Comparison of ENCODE assay signal across 8 cellular contexts in the genomic region with DNA sequence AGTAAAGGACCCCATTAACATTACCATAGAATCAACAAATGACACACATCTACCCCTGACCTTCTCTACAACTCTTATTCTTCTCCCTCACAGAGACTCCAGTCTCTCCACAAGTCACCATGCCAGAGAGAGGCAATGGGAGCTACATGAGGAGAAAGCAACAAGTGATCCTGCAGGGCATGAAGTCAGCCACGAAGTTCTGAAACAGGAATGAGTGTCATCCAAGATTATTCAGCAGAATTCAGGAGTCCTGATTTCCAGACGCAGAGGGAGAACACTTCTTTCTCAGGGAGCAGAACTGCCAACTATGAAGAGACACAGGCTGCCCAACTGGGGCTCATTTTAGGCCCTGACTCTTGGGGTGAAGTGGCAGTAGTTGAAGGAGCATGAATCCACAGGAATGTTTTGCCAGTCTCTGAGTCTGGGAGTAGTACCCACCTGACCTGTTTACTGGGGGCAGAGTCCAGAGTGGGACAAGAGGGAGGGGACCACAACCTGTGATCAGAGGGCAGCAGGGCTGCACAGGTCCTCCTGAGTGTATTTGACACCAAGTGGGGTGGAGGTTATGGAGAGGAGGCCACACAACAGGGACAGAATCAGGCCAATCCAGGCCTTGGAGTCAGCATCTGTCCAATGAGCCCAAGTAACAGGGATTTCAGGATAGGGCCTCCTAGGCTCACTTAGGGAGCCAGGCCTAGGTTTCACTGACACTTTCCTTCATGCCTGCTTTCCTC. TPM values are rescaled to one million over a fixed set of nuclear protein-coding genes. Genes with fewer than 3 reads are reported as not detected.
DNase-seq lines count a peak whose midpoint lies in the region; ATAC-seq, FAIRE-seq and TF ChIP-seq lines count a peak whose summit lies in the region.

No MANE protein-coding gene starts in this region.

- no peak overlapping the region for H2AFZ ChIP-seq in HepG2 (ENCODE audit: low read length)

- no peaks in the 10 kb centered on the region; the same call in 1 of the 2 replicates for H4K20me1 ChIP-seq in HepG2 (ENCODE audit: insufficient read depth, low read length)

- peak overlapping the region; percentile 93 for H3K27ac Mint-ChIP-seq in activated CD4-positive, alpha-beta T cell treated with anti-CD3 and anti-CD28 coated beads, Interleukin-2, amount 10 ng/mL, durations not matched to agents 7 days and 5 days

- POLR2A ChIA-PET in activated CD4-positive, alpha-beta T cell treated with anti-CD3 and anti-CD28 coated beads, Interleukin-2, amount 10 ng/mL, durations not matched to agents 7 days and 5 days (lab: Charles Lee) = interaction anchor here (0.6 kb wide), 1 partner anchor 113 kb away, joined by 3 read pairs; no protein-coding TSS in a partner anchor
- POLR2A ChIA-PET in HepG2 (lab: Yijun Ruan, JAX) = interaction anchor here (1.0 to 4.1 kb wide), 6 partner anchors 11 to 666 kb away, joined by 3 to 77 read pairs (median 11); no protein-coding TSS in a partner anchor

- no peaks in the 10 kb centered on the region for H3K9me3 Mint-ChIP-seq in activated CD4-positive, alpha-beta T cell treated with anti-CD3 and anti-CD28 coated beads, Interleukin-2, amount 10 ng/mL, durations not matched to agents 7 days and 5 days

- TF ChIP-seq CTCF in ascending aorta (IDR thresholded peaks at IDR 0.05) (no peak), HepG2 (CRISPR knock-in tag; IDR thresholded peaks at IDR 0.05) (0 out of 2 replicates have a peak, but pooled peaks have one; percentile 5), thoracic aorta (IDR thresholded peaks at IDR 0.05) (no peak)

- H3K27ac ChIP-seq in ascending aorta (peak overlapping the region; percentile 90 to 98), HepG2 (ENCODE audit: extremely low read length, insufficient read depth, low read length) (peak overlapping the region; percentile 96), thoracic aorta (peak overlapping the region; percentile 90 to 99)

- no peaks in the 10 kb centered on the region for H3K9me3 ChIP-seq in ascending aorta
- no peaks in the 10 kb centered on the region for H3K9me3 ChIP-seq in HepG2 (ENCODE audit: low read length)
- H3K9me3 ChIP-seq in thoracic aorta = no peaks in the 10 kb centered on the region

- peaks cover 30% of the 10 kb centered on the region for H3K79me2 ChIP-seq in HepG2 (ENCODE audit: insufficient read depth, low read length)

- peak overlapping the region; percentile 65 to 74 for H3K4me3 ChIP-seq in ascending aorta
- peak overlapping the region; percentile 77 to 96 (median 80) for H3K4me3 ChIP-seq in HepG2 (replicated peaks in 1 of 3; ENCODE audit: insufficient read depth in 1 of 3, low read depth in 2 of 3, low read length in 3 of 3)
- H3K4me3 ChIP-seq in thoracic aorta = peak overlapping the region; percentile 71

- no peak for DNase-seq in activated CD4-positive, alpha-beta T cell treated with anti-CD3 and anti-CD28 coated beads, Interleukin-2, amount 10 ng/mL, durations not matched to agents 7 days and 5 days
- no peak for DNase-seq in activated CD4-positive, alpha-beta T cell treated with anti-CD3 and anti-CD28 coated beads, Interleukin-2, amount 50 U/mL, for 48 hours
- DNase-seq in ascending aorta (ENCODE audit: low spot score in 2 of 2) = no peak
- peak; percentile 90 for DNase-seq in HepG2 (ENCODE audit: low spot score)
- DNase-seq in thoracic aorta (ENCODE audit: low spot score) = no peak
- DNase-seq in nucleus accumbens (lab: John Stamatoyannopoulos, UW) = no peak
- DNase-seq in stimulated activated naive CD4-positive, alpha-beta T cell treated with Interleukin-2 at 50 U/mL for 16 hours (lab: John Stamatoyannopoulos, UW) = no peak
- DNase-seq in NK-92 treated with Interleukin-12 subunit alpha and Interleukin-12 subunit beta, amount 100 ng/mL, for 24 hours (lab: John Stamatoyannopoulos, UW) = no peak

- peaks cover 7 to 17% of the 10 kb centered on the region in 2 donors for H3K4me1 ChIP-seq in ascending aorta
- H3K4me1 ChIP-seq in HepG2 (ENCODE audit: insufficient read depth, low read length) = peaks cover 62% of the 10 kb centered on the region
- peaks cover 20 to 55% of the 10 kb centered on the region in 2 donors for H3K4me1 ChIP-seq in thoracic aorta (ENCODE audit: control insufficient read depth in 1 of 2, low read depth in 2 of 2)

- in situ Hi-C loops in HepG2 (cut with HindIII; ENCODE audit: extremely low pct_ligation_motif_present, low pct_unique_long_range_greater_than_20kb) = loop anchor here (5.0 kb wide), 1 partner anchor 485 kb away; no protein-coding TSS in a partner anchor

- peak overlapping the region; percentile 93 for H3K4me2 ChIP-seq in HepG2 (ENCODE audit: low read depth, low read length)

- FAIRE-seq in HepG2 (lab: Jason Lieb, UNC) = peak; percentile 70

- H3K27me3 Mint-ChIP-seq in activated CD4-positive, alpha-beta T cell treated with anti-CD3 and anti-CD28 coated beads, Interleukin-2, amount 10 ng/mL, durations not matched to agents 7 days and 5 days = no peaks in the 10 kb centered on the region

- TF ChIP-seq EP300 in HepG2 (IDR thresholded peaks at IDR 0.05; ENCODE audit: low read depth in 2 of 2, low read length in 2 of 2) (peak in 1 of 2 experiments; percentile 54; a peak in 2 of 4 replicates), HepG2 (CRISPR knock-in tag; IDR thresholded peaks at IDR 0.05; ENCODE audit: borderline replicate concordance) (0 out of 2 replicates have a peak, but pooled peaks have one; percentile 14)

- BruUV-seq in HepG2 (replicated peaks; lab: Mats Ljungman, UMichigan) = TSS peak; percentile 46

- WGBS in HepG2 (ENCODE audit: low lambda C conversion rate) = 0% methylated on average over 2 of the region's 2 CpGs

- peak; percentile 62 to 71 for TF ChIP-seq POLR2A in HepG2 (IDR thresholded peaks at IDR 0.05; ENCODE audit: insufficient read depth in 1 of 2, low read depth in 2 of 2, low read length in 2 of 2)

- H3K4me1 Mint-ChIP-seq in activated CD4-positive, alpha-beta T cell treated with anti-CD3 and anti-CD28 coated beads, Interleukin-2, amount 10 ng/mL, durations not matched to agents 7 days and 5 days = peaks cover 53% of the 10 kb centered on the region

- TF ChIP-seq RAD21 in HepG2 (CRISPR knock-in tag; IDR thresholded peaks at IDR 0.05) = no peak

- H3K9ac ChIP-seq in HepG2 (ENCODE audit: insufficient read depth, low read depth, low read length) = peak overlapping the region; percentile 90

- peak overlapping the region; percentile 86 for H3K4me3 Mint-ChIP-seq in activated CD4-positive, alpha-beta T cell treated with anti-CD3 and anti-CD28 coated beads, Interleukin-2, amount 10 ng/mL, durations not matched to agents 7 days and 5 days

- H3K36me3 Mint-ChIP-seq in activated CD4-positive, alpha-beta T cell treated with anti-CD3 and anti-CD28 coated beads, Interleukin-2, amount 10 ng/mL, durations not matched to agents 7 days and 5 days (ENCODE audit: low read depth) = peaks cover 11% of the 10 kb centered on the region

- H3K36me3 ChIP-seq in ascending aorta = peaks cover 7 to 13% of the 10 kb centered on the region in 2 donors
- H3K36me3 ChIP-seq in HepG2 (replicated peaks in 1 of 2; ENCODE audit: control insufficient read depth in 1 of 2, insufficient read depth in 2 of 2, low read length in 2 of 2) = peaks cover 2 to 14% of the 10 kb centered on the region in 2 experiments; a peak in 4 of 5 replicates
- peaks cover 11% of the 10 kb centered on the region for H3K36me3 ChIP-seq in thoracic aorta

- CTCF ChIA-PET in activated CD4-positive, alpha-beta T cell treated with anti-CD3 and anti-CD28 coated beads, Interleukin-2, amount 10 ng/mL, durations not matched to agents 7 days and 5 days (lab: Charles Lee) = interaction anchor here (0.5 to 2.0 kb wide), 3 partner anchors 11 to 114 kb away, joined by 5 to 6 read pairs (median 6); no protein-coding TSS in a partner anchor
- CTCF ChIA-PET in HepG2 (lab: Yijun Ruan, JAX; ENCODE audit: low intra/inter-chr PET ratio, low total read pairs) = no interaction called here

- intact Hi-C loops in ascending aorta (cut with DNase I) = loop anchor here (2.0 to 5.0 kb wide), 6 partner anchors 176 to 1875 kb away; a partner anchor contains a TSS
- intact Hi-C loops in HepG2 (cut with micrococcal nuclease; ENCODE audit: unreplicated experiment) = loop anchor here (5.0 kb wide), 1 partner anchor 175 kb away; a partner anchor contains a TSS

- ATAC-seq in HepG2 (peak; percentile 58), thoracic aorta (ENCODE audit: insufficient number of reproducible peaks, low FRiP score, low read depth) (no peak)

- H3K27me3 ChIP-seq in ascending aorta = no peaks in the 10 kb centered on the region
- H3K27me3 ChIP-seq in HepG2 (ENCODE audit: control insufficient read depth in 1 of 2, insufficient read depth in 2 of 2, low read length in 2 of 2) = no peaks in the 10 kb centered on the region; a peak in 2 of 5 replicates
- H3K27me3 ChIP-seq in thoracic aorta (replicated peaks; ENCODE audit: insufficient read depth) = no peaks in the 10 kb centered on the region

RNA-seq across cellular contexts. Expression of a gene that starts 2.4 kb away (rescaled TPM):
- total RNA-seq in activated CD4-positive, alpha-beta T cell treated with anti-CD3 and anti-CD28 coated beads, Interleukin-2, amount 10 ng/mL, durations not matched to agents 7 days and 5 days = 10 to 100 TPM; 48.9 to 55.9 TPM
- total RNA-seq in ascending aorta (24.6 TPM), HepG2 (2016; rRNA removed; fragmentation: Illumina TruSeq; extraction: Trizol) (62.5 and 67.7 TPM in 2 replicates), thoracic aorta (10 to 100 TPM; 31.7 to 55.4 TPM)
- total RNA-seq in HepG2 (2016; cell fraction: cytosol; rRNA removed; fragmentation: Illumina TruSeq; extraction: Trizol; ENCODE audit: low read depth) = 6.9 and 7.8 TPM in 2 replicates
- 61.5 and 62.9 TPM in 2 replicates for total RNA-seq in HepG2 (2016; cell fraction: insoluble cytoplasmic fraction; rRNA removed; fragmentation: Illumina TruSeq; extraction: Trizol)
- total RNA-seq in HepG2 (2016; cell fraction: membrane; rRNA removed; fragmentation: Illumina TruSeq; extraction: Trizol) = 27.9 and 28.2 TPM in 2 replicates
- total RNA-seq in HepG2 (2016; cell fraction: nucleus; rRNA removed; fragmentation: Illumina TruSeq; extraction: Trizol) = 54.7 and 66.1 TPM in 2 replicates
- polyA plus RNA-seq in HepG2 (2011; rRNA removed) = 50.0 and 65.1 TPM in 2 replicates
- polyA plus RNA-seq in HepG2 (2011; cell fraction: cytosol; rRNA removed) = 31.7 and 35.5 TPM in 2 replicates
- 74.1 and 81.5 TPM in 2 replicates for polyA plus RNA-seq in HepG2 (2011; cell fraction: nucleus; rRNA removed)
- 31.8 and 52.5 TPM in 2 replicates for polyA plus RNA-seq in HepG2 (2012)
- polyA plus RNA-seq in HepG2 (2016; cell fraction: cytosol; fragmentation: Illumina TruSeq; extraction: Trizol; ENCODE audit: low read depth) = 1.6 and 1.8 TPM in 2 replicates
- polyA plus RNA-seq in HepG2 (2016; cell fraction: insoluble cytoplasmic fraction; fragmentation: Illumina TruSeq; extraction: Trizol; ENCODE audit: low read depth) = 34.7 and 37.2 TPM in 2 replicates
- 7.7 and 8.4 TPM in 2 replicates for polyA plus RNA-seq in HepG2 (2016; cell fraction: membrane; fragmentation: Illumina TruSeq; extraction: Trizol; ENCODE audit: low read depth)
- 96.4 and 106 TPM in 2 replicates for polyA plus RNA-seq in HepG2 (2016; cell fraction: nucleus; fragmentation: Illumina TruSeq; extraction: Trizol; ENCODE audit: insufficient read depth, low read depth)
- polyA minus RNA-seq in HepG2 (2011; rRNA and poly(A)+ RNA removed; ENCODE audit: low replicate concordance) = 196 and 302 TPM in 2 replicates
- polyA minus RNA-seq in HepG2 (2011; cell fraction: cytosol; rRNA and poly(A)+ RNA removed) = 39.7 and 42.2 TPM in 2 replicates
- 68.5 and 69.2 TPM in 2 replicates for polyA minus RNA-seq in HepG2 (2011; cell fraction: nucleus; rRNA and poly(A)+ RNA removed)

RNA-seq across cellular contexts. Expression of a gene that starts 28.6 kb away (rescaled TPM):
- total RNA-seq in activated CD4-positive, alpha-beta T cell treated with anti-CD3 and anti-CD28 coated beads, Interleukin-2, amount 10 ng/mL, durations not matched to agents 7 days and 5 days = under 1 TPM; 0.77 to 0.89 TPM
- total RNA-seq in ascending aorta (not detected), HepG2 (2016; rRNA removed; fragmentation: Illumina TruSeq; extraction: Trizol) (not detected in 2 replicates), thoracic aorta (under 1 TPM in 1 of 2 donors, not detected in 1; 0.14 TPM)
- total RNA-seq in HepG2 (2016; cell fraction: cytosol; rRNA removed; fragmentation: Illumina TruSeq; extraction: Trizol; ENCODE audit: low read depth) = not detected in 2 replicates
- total RNA-seq in HepG2 (2016; cell fraction: insoluble cytoplasmic fraction; rRNA removed; fragmentation: Illumina TruSeq; extraction: Trizol) = not detected in 2 replicates
- 0.03 and 0.06 TPM in 2 replicates for total RNA-seq in HepG2 (2016; cell fraction: membrane; rRNA removed; fragmentation: Illumina TruSeq; extraction: Trizol)
- total RNA-seq in HepG2 (2016; cell fraction: nucleus; rRNA removed; fragmentation: Illumina TruSeq; extraction: Trizol) = not detected in 2 replicates
- polyA plus RNA-seq in HepG2 (2011; rRNA removed) = not detected in 2 replicates
- polyA plus RNA-seq in HepG2 (2011; cell fraction: cytosol; rRNA removed) = not detected in 2 replicates
- polyA plus RNA-seq in HepG2 (2011; cell fraction: nucleus; rRNA removed) = 0.03 TPM in 1 of 2 replicates, not detected in the other
- polyA plus RNA-seq in HepG2 (2012) = not detected in 2 replicates
- polyA plus RNA-seq in HepG2 (2016; cell fraction: cytosol; fragmentation: Illumina TruSeq; extraction: Trizol; ENCODE audit: low read depth) = not detected in 2 replicates
- polyA plus RNA-seq in HepG2 (2016; cell fraction: insoluble cytoplasmic fraction; fragmentation: Illumina TruSeq; extraction: Trizol; ENCODE audit: low read depth) = not detected in 2 replicates
- polyA plus RNA-seq in HepG2 (2016; cell fraction: membrane; fragmentation: Illumina TruSeq; extraction: Trizol; ENCODE audit: low read depth) = not detected in 2 replicates
- not detected in 2 replicates for polyA plus RNA-seq in HepG2 (2016; cell fraction: nucleus; fragmentation: Illumina TruSeq; extraction: Trizol; ENCODE audit: insufficient read depth, low read depth)
- 0.06 TPM in 1 of 2 replicates, not detected in the other for polyA minus RNA-seq in HepG2 (2011; rRNA and poly(A)+ RNA removed; ENCODE audit: low replicate concordance)
- polyA minus RNA-seq in HepG2 (2011; cell fraction: cytosol; rRNA and poly(A)+ RNA removed) = not detected in 2 replicates
- polyA minus RNA-seq in HepG2 (2011; cell fraction: nucleus; rRNA and poly(A)+ RNA removed) = 0.13 TPM in 1 of 2 replicates, not detected in the other
